Comparison of ENCODE assay signal across 9 cellular contexts in genomic region chr10:104622598-104623209, GRCh38. TPM values are rescaled to one million over a fixed set of nuclear protein-coding genes. Genes with fewer than 3 reads are reported as not detected.
DNase-seq lines count a peak whose midpoint lies in the region; ATAC-seq, FAIRE-seq and TF ChIP-seq lines count a peak whose summit lies in the region.
"Had no signal": no experiment of that assay in that cellular context is flagged by ENCODE, and none has a peak within 500 bp of the region (broad histone marks: within the 10 kb centered on the region; RNA-seq: fewer than 3 reads in every experiment).

No MANE protein-coding gene starts in this region.

- no peak overlapping the region for H3K9ac ChIP-seq in kidney (ENCODE audit: low read length in 2 of 2)

- TF ChIP-seq CTCF in kidney (IDR thresholded peaks at IDR 0.05; ENCODE audit: borderline replicate concordance, extremely low read depth, insufficient read depth) (peak; percentile 35), vagina (IDR thresholded peaks at IDR 0.05) (peak in 1 of 3 experiments; percentile 11)
- no peak for TF ChIP-seq CTCF in CD4-positive, alpha-beta T cell (IDR thresholded peaks at IDR 0.05)

- H3K36me3 ChIP-seq in H7 (replicated peaks; ENCODE audit: control insufficient read depth, insufficient read depth, low read length) (no peaks in the 10 kb centered on the region), kidney (ENCODE audit: control insufficient read depth in 1 of 2, insufficient read depth in 2 of 2, low read length in 2 of 2) (no peaks in the 10 kb centered on the region), vagina (no peaks in the 10 kb centered on the region)

- no peaks in the 10 kb centered on the region for H3K36me3 Mint-ChIP-seq in CD4-positive, alpha-beta T cell (ENCODE audit: low read depth)

- no peak for ATAC-seq in CD4-positive, alpha-beta T cell (ENCODE audit: poor library complexity)

- DNase-seq in DMS153 (lab: John Stamatoyannopoulos, UW) (peak; percentile 5), H7 (peak; percentile 82), SK-MEL-5 (ENCODE audit: low read depth, low spot score) (peak; percentile 20), kidney (no peak), vagina (ENCODE audit: extremely low spot score in 2 of 2) (no peak)
- no peak for DNase-seq in CD4-positive, alpha-beta T cell
- no peak for DNase-seq in stimulated activated CD4-positive, alpha-beta T cell treated with anti-CD3 and anti-CD28 coated beads, Interleukin-2, amount 100 ng/mL, for 48 hours
- no peak for DNase-seq in effector CD4-positive, alpha-beta T cell

- peaks cover 59% of the 10 kb centered on the region for H3K27me3 Mint-ChIP-seq in CD4-positive, alpha-beta T cell

- no peaks in the 10 kb centered on the region for H3K4me1 Mint-ChIP-seq in CD4-positive, alpha-beta T cell (ENCODE audit: low read depth)

- H3K27ac Mint-ChIP-seq in CD4-positive, alpha-beta T cell, result no peak overlapping the region

- no peak for FAIRE-seq in kidney (lab: Jason Lieb, UNC)
- FAIRE-seq: TTC549 had no signal

- no peaks in the 10 kb centered on the region for H3K4me1 ChIP-seq in kidney (ENCODE audit: control insufficient read depth in 1 of 2, insufficient read depth in 1 of 2, low read depth in 1 of 2, low read length in 2 of 2)
- H3K4me1 ChIP-seq in vagina, result no peaks in the 10 kb centered on the region

- TF ChIP-seq POLR2A in vagina (IDR thresholded peaks at IDR 0.05), result no peak

- intact Hi-C loops in kidney (cut with DNase I), result no loop called here
- intact Hi-C loops in CD4-positive, alpha-beta T cell (cut with DNase I, micrococcal nuclease), result loop anchor here in 1 of 2 experiments (2.0 kb wide), 1 partner anchor 42 kb away; no protein-coding TSS in a partner anchor
- intact Hi-C loops in vagina (cut with DNase I), result no loop called here

- CTCF ChIA-PET in CD4-positive, alpha-beta T cell (lab: Charles Lee), result no interaction called here

- in situ Hi-C loops in SK-MEL-5 (cut with HindIII; ENCODE audit: low pct_unique_long_range_greater_than_20kb, low sequenced_read_pairs), result no loop called here

- no peak overlapping the region for H3K4me3 Mint-ChIP-seq in CD4-positive, alpha-beta T cell

- H3K9me3 Mint-ChIP-seq in CD4-positive, alpha-beta T cell, result peaks cover 2% of the 10 kb centered on the region

- no peak overlapping the region for H3K4me3 ChIP-seq in H7 (ENCODE audit: insufficient read depth, low read depth, low read length)
- no peak overlapping the region for H3K4me3 ChIP-seq in kidney (ENCODE audit: low read length in 2 of 2)
- H3K4me3 ChIP-seq in vagina, result no peak overlapping the region

- H3K27me3 ChIP-seq in H7 (ENCODE audit: control insufficient read depth, insufficient read depth, low read length) (no peaks in the 10 kb centered on the region), vagina (no peaks in the 10 kb centered on the region)
- peaks cover 7% of the 10 kb centered on the region for H3K27me3 ChIP-seq in CD4-positive, alpha-beta T cell (ENCODE audit: control insufficient read depth, insufficient read depth, low read length)

- H3K27ac ChIP-seq in kidney (ENCODE audit: low read depth in 2 of 2, low read length in 2 of 2), result no peak overlapping the region
- no peak overlapping the region for H3K27ac ChIP-seq in CD4-positive, alpha-beta T cell (ENCODE audit: low read depth, low read length)
- no peak overlapping the region for H3K27ac ChIP-seq in vagina

- POLR2A ChIA-PET in CD4-positive, alpha-beta T cell (lab: Charles Lee), result no interaction called here

- H3K9me3 ChIP-seq in kidney (ENCODE audit: control insufficient read depth in 1 of 2, low read length in 2 of 2) (peaks cover 0 to 2% of the 10 kb centered on the region in 2 donors), vagina (no peaks in the 10 kb centered on the region)
- no peaks in the 10 kb centered on the region for H3K9me3 ChIP-seq in CD4-positive, alpha-beta T cell (ENCODE audit: control insufficient read depth, low read length)

RNA-seq across cellular contexts. Expression of gene SORCS3, which starts 18.4 kb away (rescaled TPM):
- total RNA-seq in H7 (2014; rRNA removed; shearing (Covaris generic)), result 0.03 and 0.15 TPM in 2 replicates
- total RNA-seq in SK-MEL-5 (2014; rRNA removed; shearing (Covaris generic)), result 0.03 and 0.05 TPM in 2 replicates
- polyA plus RNA-seq in SK-MEL-5 (2015; cell fraction: cytosol; rRNA removed), result 0.01 and 0.13 TPM in 2 replicates
- 0.18 and 0.21 TPM in 2 replicates for polyA plus RNA-seq in SK-MEL-5 (2015; cell fraction: nucleus; rRNA removed)
- total RNA-seq in kidney (1.1 TPM), vagina (0.25 TPM)
- polyA plus RNA-seq in kidney (ENCODE audit: insufficient read depth, low read depth, low replicate concordance), result 0.52 TPM
- total RNA-seq in CD4-positive, alpha-beta T cell, result 1 to 10 TPM; 1.7 to 2.1 TPM

Comparison
In these comparisons a context has a peak if more than half of its experiments do, and no peak if none do; other contexts are left out.
1. DNase-seq: peak in DMS153 (single experiment), H7 (single experiment) and SK-MEL-5 (single experiment); none in kidney (single experiment), CD4-positive, alpha-beta T cell (0 of 10), stimulated activated CD4-positive, alpha-beta T cell treated with anti-CD3 and anti-CD28 coated beads, Interleukin-2, amount 100 ng/mL, for 48 hours (0 of 2), vagina (0 of 2) and effector CD4-positive, alpha-beta T cell (single experiment).